Comparison of ENCODE assay signal across 34 cellular contexts in the genomic region with DNA sequence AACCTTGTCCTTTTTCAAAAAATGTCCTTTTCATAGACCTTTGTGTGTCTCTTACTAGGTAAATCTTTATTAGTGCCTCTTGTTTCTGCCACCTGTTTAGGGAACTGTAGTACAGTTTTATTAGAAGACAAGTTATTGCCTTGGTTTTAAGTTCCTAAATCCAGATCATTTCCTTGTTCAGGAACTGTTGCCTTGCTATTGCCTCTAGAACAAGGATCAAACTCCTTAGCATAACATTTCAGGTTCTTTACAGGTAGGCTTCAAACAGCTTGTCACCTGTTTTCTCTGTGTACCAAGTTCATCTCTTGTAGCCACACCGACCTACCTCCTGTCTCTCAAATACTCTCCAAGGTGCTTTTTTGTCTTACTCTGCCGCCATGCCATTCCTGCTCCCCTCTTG.
"Had no signal": no experiment of that assay in that cellular context is flagged by ENCODE, and none has a peak within 500 bp of the region (broad histone marks: within the 10 kb centered on the region; RNA-seq: fewer than 3 reads in every experiment).

No MANE protein-coding gene starts in this region.

- ATAC-seq: activated CD4-positive, CD25-positive, alpha-beta regulatory T cell treated with anti-CD3 and anti-CD28 coated beads, Interleukin-2, amount 50 U/mL, for 24 hours; activated CD8-positive, alpha-beta T cell treated with anti-CD3 and anti-CD28 coated beads for 36 hours; activated T-cell treated with anti-CD3 and anti-CD28 coated beads, Interleukin-2, amount 50 U/mL, for 4 hours; activated T-helper 17 cell treated with anti-CD3 and anti-CD28 coated beads, Interleukin-2, amount 50 U/mL, for 72 hours; foreskin keratinocyte; gastrocnemius medialis; T-helper 17 cell had no signal

- H3K27ac ChIP-seq: ascending aorta, breast epithelium, cardiac muscle cell, coronary artery, dorsolateral prefrontal cortex, esophagus muscularis mucosa, foreskin keratinocyte, gastrocnemius medialis, WERI-Rb-1 had no signal

- H3K4me3 ChIP-seq: ascending aorta, breast epithelium, cardiac muscle cell, coronary artery, dorsolateral prefrontal cortex, esophagus muscularis mucosa, gastrocnemius medialis had no signal

- H3K36me3 ChIP-seq: breast epithelium, cardiac muscle cell, gastrocnemius medialis had no signal

- H3K4me1 ChIP-seq: breast epithelium, foreskin keratinocyte had no signal

- H3K9me3 Mint-ChIP-seq: activated B cell treated with CpG ODN at 0.5 μM for 24 hours; activated CD8-positive, alpha-beta T cell treated with anti-CD3 and anti-CD28 coated beads for 36 hours; activated naive CD8-positive, alpha-beta T cell treated with anti-CD3 and anti-CD28 coated beads for 36 hours; activated T-cell treated with anti-CD3 and anti-CD28 coated beads, Interleukin-2, amount 50 U/mL, for 4 hours; activated T-helper 17 cell treated with anti-CD3 and anti-CD28 coated beads, Interleukin-2, amount 50 U/mL, for 72 hours; brain; dendritic cell treated with granulocyte-macrophage colony-stimulating factor and Interleukin-4, amounts not matched to agents 40 ng/mL and 50 ng/mL, for 4 days; endodermal cell; T-helper 2 cell treated with Interferon-gamma antibody and Interleukin-4, amounts not matched to agents 5 μg/mL and 100 μg/mL, for 36 hours had no signal

- H3K27me3 Mint-ChIP-seq: activated B cell treated with CpG ODN at 0.5 μM for 24 hours; activated CD8-positive, alpha-beta T cell treated with anti-CD3 and anti-CD28 coated beads for 36 hours; activated naive CD8-positive, alpha-beta T cell treated with anti-CD3 and anti-CD28 coated beads for 36 hours; activated T-helper 17 cell treated with anti-CD3 and anti-CD28 coated beads, Interleukin-2, amount 50 U/mL, for 72 hours; brain; dendritic cell treated with granulocyte-macrophage colony-stimulating factor and Interleukin-4, amounts not matched to agents 40 ng/mL and 50 ng/mL, for 4 days; T-helper 17 cell had no signal

- H3K27me3 ChIP-seq: ascending aorta, breast epithelium, cardiac muscle cell, dorsolateral prefrontal cortex, esophagus muscularis mucosa, foreskin keratinocyte, gastrocnemius medialis had no signal

- H3K4me1 Mint-ChIP-seq: endodermal cell had no signal

- H3K36me3 Mint-ChIP-seq: activated naive CD8-positive, alpha-beta T cell treated with anti-CD3 and anti-CD28 coated beads for 36 hours had no signal

- H3K27ac Mint-ChIP-seq: activated B cell treated with CpG ODN at 0.5 μM for 24 hours; activated CD8-positive, alpha-beta T cell treated with anti-CD3 and anti-CD28 coated beads for 36 hours; activated naive CD8-positive, alpha-beta T cell treated with anti-CD3 and anti-CD28 coated beads for 36 hours; activated T-helper 17 cell treated with anti-CD3 and anti-CD28 coated beads, Interleukin-2, amount 50 U/mL, for 72 hours; endodermal cell; T-helper 17 cell; T-helper 2 cell treated with Interferon-gamma antibody and Interleukin-4, amounts not matched to agents 5 μg/mL and 100 μg/mL, for 36 hours had no signal

- H3K4me3 Mint-ChIP-seq: activated B cell treated with CpG ODN at 0.5 μM for 24 hours; activated CD8-positive, alpha-beta T cell treated with anti-CD3 and anti-CD28 coated beads for 36 hours; activated naive CD8-positive, alpha-beta T cell treated with anti-CD3 and anti-CD28 coated beads for 36 hours; activated T-cell treated with anti-CD3 and anti-CD28 coated beads, Interleukin-2, amount 50 U/mL, for 4 hours; activated T-helper 17 cell treated with anti-CD3 and anti-CD28 coated beads, Interleukin-2, amount 50 U/mL, for 72 hours; brain; dendritic cell treated with granulocyte-macrophage colony-stimulating factor and Interleukin-4, amounts not matched to agents 40 ng/mL and 50 ng/mL, for 4 days; endodermal cell; T-helper 17 cell; T-helper 2 cell treated with Interferon-gamma antibody and Interleukin-4, amounts not matched to agents 5 μg/mL and 100 μg/mL, for 36 hours had no signal

- DNase-seq: activated B cell treated with CpG ODN at 0.5 μM for 24 hours; activated CD4-positive, alpha-beta T cell treated with anti-CD3 and anti-CD28 coated beads for 48 hours; activated CD4-positive, alpha-beta T cell treated with anti-CD3 and anti-CD28 coated beads, Interleukin-2, amount 50 U/mL, for 1 hour; activated CD4-positive, alpha-beta T cell treated with anti-CD3 and anti-CD28 coated beads, Interleukin-2, amount 50 U/mL, for 48 hours; activated CD8-positive, alpha-beta memory T cell treated with anti-CD3 and anti-CD28 coated beads for 24 hours; activated CD8-positive, alpha-beta T cell treated with anti-CD3 and anti-CD28 coated beads for 36 hours; activated effector memory CD4-positive, alpha-beta T cell treated with Interleukin-2 at 50 U/mL for 16 hours; activated gamma-delta T cell treated with Interleukin-2 at 50 U/mL for 16 hours; activated naive CD4-positive, alpha-beta T cell treated with anti-CD3 and anti-CD28 coated beads, Interleukin-2, amount 50 U/mL, for 16 hours; activated naive CD4-positive, alpha-beta T cell treated with Interleukin-2 at 50 U/mL for 16 hours; activated naive CD8-positive, alpha-beta T cell treated with anti-CD3 and anti-CD28 coated beads for 36 hours; activated T-cell treated with anti-CD3 and anti-CD28 coated beads, Interleukin-2, amount 50 U/mL, for 4 hours; central memory CD4-positive, alpha-beta T cell; dorsolateral prefrontal cortex; effector memory CD4-positive, alpha-beta T cell; endodermal cell; erythroblast; foreskin keratinocyte; gastrocnemius medialis; glutamatergic neuron; T-helper 1 cell; T-helper 17 cell; T1000; WERI-Rb-1 had no signal

- H3K9me3 ChIP-seq: ascending aorta, breast epithelium, esophagus muscularis mucosa, gastrocnemius medialis had no signal
